ENCODE assay signal across 2 cellular contexts in genomic region chr7:129948338-129948737, GRCh38.
TF ChIP-seq lines count a peak whose summit lies in the region.

No MANE protein-coding gene starts in this region.

TF ChIP-seq in IMR-90, 13 proteins besides CTCF, POLR2A, EP300 and RAD21:
- TF ChIP-seq SMC3 (IDR thresholded peaks at IDR 0.05; ENCODE audit: low read depth, low read length) (no peak), FOS (IDR thresholded peaks at IDR 0.05; ENCODE audit: low read depth, low read length) (no peak), MAFK (IDR thresholded peaks at IDR 0.05; ENCODE audit: low read depth, low read length) (no peak), USF2 (IDR thresholded peaks at IDR 0.05; ENCODE audit: low read depth, low read length) (no peak), RCOR1 (IDR thresholded peaks at IDR 0.05; ENCODE audit: insufficient replicate concordance, low read length) (no peak), MXI1 (IDR thresholded peaks at IDR 0.05; ENCODE audit: borderline replicate concordance, low read depth, low read length) (no peak), CEBPB (IDR thresholded peaks at IDR 0.05; ENCODE audit: low read depth, low read length) (no peak), ELK1 (IDR thresholded peaks at IDR 0.05; ENCODE audit: borderline replicate concordance, low read depth, low read length) (no peak), BHLHE40 (IDR thresholded peaks at IDR 0.05; ENCODE audit: low read depth, low read length) (no peak), NFE2L2 (IDR thresholded peaks at IDR 0.05; ENCODE audit: low read depth, low read length) (no peak), CHD1 (IDR thresholded peaks at IDR 0.05; ENCODE audit: low read depth, low read length) (no peak), MAZ (IDR thresholded peaks at IDR 0.05; ENCODE audit: borderline replicate concordance, low read depth, low read length) (no peak), RFX5 (IDR thresholded peaks at IDR 0.05; ENCODE audit: low read depth, low read length) (no peak)
TF ChIP-seq in IMR-90: peak in this region for 0.

TF ChIP-seq in GM12878, 131 proteins besides CTCF, POLR2A, EP300 and RAD21:
- TF ChIP-seq IRF4 (IDR thresholded peaks at IDR 0.05; ENCODE audit: low read depth, low read length) (no peak), SP1 (IDR thresholded peaks at IDR 0.05; ENCODE audit: low read depth, low read length) (no peak), ESRRA (IDR thresholded peaks at IDR 0.05; ENCODE audit: low read length) (no peak), RUNX3 (IDR thresholded peaks at IDR 0.05; ENCODE audit: low read length) (no peak), BRCA1 (IDR thresholded peaks at IDR 0.05; ENCODE audit: low read depth, low read length) (no peak)
